In genomic region chr9:89317282-89317681, GRCh38 we compare ENCODE assay signal across 9 cellular contexts. TPM values are rescaled to one million over a fixed set of nuclear protein-coding genes. Genes with fewer than 3 reads are reported as not detected.
A peak's percentile ranks its signal among the peaks of the same experiment; 100 is the strongest.
DNase-seq lines count a peak whose midpoint lies in the region; ATAC-seq lines count a peak whose summit lies in the region.
"Had no signal": no experiment of that assay in that cellular context is flagged by ENCODE, and none has a peak within 500 bp of the region (broad histone marks: within the 10 kb centered on the region; RNA-seq: fewer than 3 reads in every experiment).

No MANE protein-coding gene starts in this region.

- H3K4me3 ChIP-seq in CD4-positive, alpha-beta memory T cell (ENCODE audit: low read length in 2 of 2), result no peak overlapping the region
- H3K4me3 ChIP-seq in mucosa of stomach (ENCODE audit: low read length), result no peak overlapping the region

- CTCF ChIA-PET in CD4-positive, alpha-beta memory T cell (lab: Charles Lee; ENCODE audit: partially characterized antibody), result no interaction called here

- DNase-seq in CD4-positive, alpha-beta memory T cell, result no peak
- DNase-seq in HT-29 (ENCODE audit: low spot score), result peak; percentile 38
- no peak for DNase-seq in activated T-helper 2 cell treated with anti-CD3 and anti-CD28 coated beads, Interferon-gamma antibody, Interleukin-2, Interleukin-4, amounts not matched to agents 10 μg/mL and 5 μg/mL and 100 μg/mL, durations not matched to agents 14 hours and 24 hours and 36 hours (ENCODE audit: low spot score)
- DNase-seq in pons (ENCODE audit: low spot score), result no peak
- DNase-seq in inferior parietal cortex (ENCODE audit: extremely low spot score), result no peak
- DNase-seq in NK-92 (lab: John Stamatoyannopoulos, UW; ENCODE audit: unreplicated experiment), result no peak
- DNase-seq: NCI-H1930 had no signal

- no peak for ATAC-seq in HG02763 (IDR thresholded peaks at IDR 0.05; ENCODE audit: unreplicated experiment)

- intact Hi-C loops in CD4-positive, alpha-beta memory T cell (cut with micrococcal nuclease), result loop anchor here (5.0 to 10.0 kb wide), 2 partner anchors 100 to 148 kb away; no protein-coding TSS in a partner anchor
- intact Hi-C loops in activated T-helper 2 cell treated with anti-CD3 and anti-CD28 coated beads, Interferon-gamma antibody, Interleukin-2, Interleukin-4, amounts not matched to agents 10 μg/mL and 5 μg/mL and 100 μg/mL, durations not matched to agents 14 hours and 24 hours and 36 hours (cut with micrococcal nuclease), result no loop called here

- no peaks in the 10 kb centered on the region for H3K27me3 ChIP-seq in CD4-positive, alpha-beta memory T cell (ENCODE audit: insufficient read depth, low read length)
- no peaks in the 10 kb centered on the region for H3K27me3 ChIP-seq in mucosa of stomach (ENCODE audit: control insufficient read depth, insufficient read depth, low read length)

- peaks cover 0 to 1% of the 10 kb centered on the region in 2 donors for H3K27me3 Mint-ChIP-seq in CD4-positive, alpha-beta memory T cell
- no peaks in the 10 kb centered on the region for H3K27me3 Mint-ChIP-seq in activated T-helper 2 cell treated with anti-CD3 and anti-CD28 coated beads, Interferon-gamma antibody, Interleukin-2, Interleukin-4, amounts not matched to agents 10 μg/mL and 5 μg/mL and 100 μg/mL, durations not matched to agents 14 hours and 24 hours and 36 hours (ENCODE audit: low read depth)

- peaks cover 56% of the 10 kb centered on the region for H3K4me1 ChIP-seq in CD4-positive, alpha-beta memory T cell (ENCODE audit: insufficient read depth, low read length)
- H3K4me1 ChIP-seq in mucosa of stomach (ENCODE audit: control insufficient read depth, insufficient read depth, low read length), result no peaks in the 10 kb centered on the region

- H3K27ac Mint-ChIP-seq in CD4-positive, alpha-beta memory T cell, result peak overlapping the region; percentile 91 to 99 (median 98)
- H3K27ac Mint-ChIP-seq in activated T-helper 2 cell treated with anti-CD3 and anti-CD28 coated beads, Interferon-gamma antibody, Interleukin-2, Interleukin-4, amounts not matched to agents 10 μg/mL and 5 μg/mL and 100 μg/mL, durations not matched to agents 14 hours and 24 hours and 36 hours, result peak overlapping the region; percentile 98

- peaks cover 32 to 67% (median 52%) of the 10 kb centered on the region in 4 donors for H3K4me1 Mint-ChIP-seq in CD4-positive, alpha-beta memory T cell
- peaks cover 74% of the 10 kb centered on the region for H3K4me1 Mint-ChIP-seq in activated T-helper 2 cell treated with anti-CD3 and anti-CD28 coated beads, Interferon-gamma antibody, Interleukin-2, Interleukin-4, amounts not matched to agents 10 μg/mL and 5 μg/mL and 100 μg/mL, durations not matched to agents 14 hours and 24 hours and 36 hours (ENCODE audit: low read depth)

- H3K9me3 Mint-ChIP-seq in CD4-positive, alpha-beta memory T cell, result no peaks in the 10 kb centered on the region
- no peaks in the 10 kb centered on the region for H3K9me3 Mint-ChIP-seq in activated T-helper 2 cell treated with anti-CD3 and anti-CD28 coated beads, Interferon-gamma antibody, Interleukin-2, Interleukin-4, amounts not matched to agents 10 μg/mL and 5 μg/mL and 100 μg/mL, durations not matched to agents 14 hours and 24 hours and 36 hours

- peaks cover 19 to 36% of the 10 kb centered on the region in 2 donors for H3K36me3 Mint-ChIP-seq in CD4-positive, alpha-beta memory T cell
- H3K36me3 Mint-ChIP-seq in activated T-helper 2 cell treated with anti-CD3 and anti-CD28 coated beads, Interferon-gamma antibody, Interleukin-2, Interleukin-4, amounts not matched to agents 10 μg/mL and 5 μg/mL and 100 μg/mL, durations not matched to agents 14 hours and 24 hours and 36 hours (ENCODE audit: low read depth), result peaks cover 91% of the 10 kb centered on the region

- peak overlapping the region; percentile 100 for H3K27ac ChIP-seq in CD4-positive, alpha-beta memory T cell (ENCODE audit: low read depth, low read length)

- peak overlapping the region; percentile 87 for H3K9ac ChIP-seq in mucosa of stomach (ENCODE audit: low read length)

- POLR2A ChIA-PET in CD4-positive, alpha-beta memory T cell (lab: Charles Lee; ENCODE audit: partially characterized antibody), result no interaction called here

- H3K9me3 ChIP-seq in CD4-positive, alpha-beta memory T cell (ENCODE audit: control insufficient read depth in 1 of 2, low read length in 2 of 2), result no peaks in the 10 kb centered on the region
- H3K9me3 ChIP-seq in mucosa of stomach (ENCODE audit: control insufficient read depth, low read length), result no peaks in the 10 kb centered on the region

- H3K36me3 ChIP-seq in CD4-positive, alpha-beta memory T cell (ENCODE audit: insufficient read depth, low read length), result peaks cover 3% of the 10 kb centered on the region
- H3K36me3 ChIP-seq in mucosa of stomach (ENCODE audit: control insufficient read depth, insufficient read depth, low read length), result no peaks in the 10 kb centered on the region

- H3K4me3 Mint-ChIP-seq in CD4-positive, alpha-beta memory T cell, result peak overlapping the region; percentile 5 to 93 (median 73)
- H3K4me3 Mint-ChIP-seq in activated T-helper 2 cell treated with anti-CD3 and anti-CD28 coated beads, Interferon-gamma antibody, Interleukin-2, Interleukin-4, amounts not matched to agents 10 μg/mL and 5 μg/mL and 100 μg/mL, durations not matched to agents 14 hours and 24 hours and 36 hours (ENCODE audit: low read depth), result peak overlapping the region; percentile 87

RNA-seq across cellular contexts. Expression of gene SECISBP2, which starts 1.0 kb away (rescaled TPM):
- 100 to 1,000 TPM in 1 of 2 experiments, 10 to 100 TPM in 1; 96.5 to 112 TPM for total RNA-seq in CD4-positive, alpha-beta memory T cell
- 10 to 100 TPM; 12.5 to 23.3 TPM for polyA plus RNA-seq in CD4-positive, alpha-beta memory T cell
- 26.8 and 29.2 TPM in 2 replicates for total RNA-seq in HT-29 (2014; rRNA removed; shearing (Covaris generic))
- 51.3 and 53.5 TPM in 2 replicates for total RNA-seq in activated T-helper 2 cell treated with anti-CD3 and anti-CD28 coated beads, Interferon-gamma antibody, Interleukin-2, Interleukin-4, amounts not matched to agents 10 μg/mL and 5 μg/mL and 100 μg/mL, durations not matched to agents 14 hours and 24 hours and 36 hours

RNA-seq across cellular contexts. Expression of gene CKS2, which starts 6.3 kb away (rescaled TPM):
- total RNA-seq in CD4-positive, alpha-beta memory T cell, result 1 to 10 TPM; 6.5 to 8.5 TPM
- polyA plus RNA-seq in CD4-positive, alpha-beta memory T cell, result 10 to 100 TPM; 24.3 to 35.4 TPM
- 139 and 145 TPM in 2 replicates for total RNA-seq in HT-29 (2014; rRNA removed; shearing (Covaris generic))
- 172 and 177 TPM in 2 replicates for total RNA-seq in activated T-helper 2 cell treated with anti-CD3 and anti-CD28 coated beads, Interferon-gamma antibody, Interleukin-2, Interleukin-4, amounts not matched to agents 10 μg/mL and 5 μg/mL and 100 μg/mL, durations not matched to agents 14 hours and 24 hours and 36 hours

Comparison
In these comparisons a context has a peak if more than half of its experiments do, and no peak if none do; other contexts are left out.
1. RNA of gene CKS2, which starts 6.3 kb away (total RNA-seq): 172 to 177 TPM in activated T-helper 2 cell treated with anti-CD3 and anti-CD28 coated beads, Interferon-gamma antibody, Interleukin-2, Interleukin-4, amounts not matched to agents 10 μg/mL and 5 μg/mL and 100 μg/mL, durations not matched to agents 14 hours and 24 hours and 36 hours and 139 to 145 TPM in HT-29; 6.5 to 8.5 TPM in CD4-positive, alpha-beta memory T cell; every median in the first group is over 10 times any median in the second.